In the genomic region with DNA sequence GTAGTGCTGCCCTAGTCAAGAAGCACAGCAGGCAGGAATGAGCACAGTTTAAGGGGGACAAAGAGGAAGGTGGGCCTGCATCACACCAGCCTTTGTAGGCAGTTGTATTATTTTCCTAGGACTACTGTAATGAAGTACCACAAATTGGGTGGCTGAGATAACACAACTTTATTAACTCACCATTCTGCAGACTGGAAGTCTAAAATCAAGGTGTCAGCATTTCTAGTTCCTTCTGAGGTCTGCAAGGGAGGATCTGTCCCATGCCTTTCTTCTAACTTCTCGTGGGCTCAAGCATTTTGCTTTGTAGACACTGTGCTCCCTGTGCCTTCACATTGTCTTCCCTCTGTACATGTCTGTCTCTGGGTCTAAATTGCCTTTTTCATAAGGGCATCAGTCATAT, we compare ENCODE assay signal across 20 cellular contexts.
A peak's percentile ranks its signal among the peaks of the same experiment; 100 is the strongest.
DNase-seq lines count a peak whose midpoint lies in the region; ATAC-seq and TF ChIP-seq lines count a peak whose summit lies in the region.
"Had no signal": no experiment of that assay in that cellular context is flagged by ENCODE, and none has a peak within 500 bp of the region (broad histone marks: within the 10 kb centered on the region; RNA-seq: fewer than 3 reads in every experiment).

No MANE protein-coding gene starts in this region.

- WGBS in suprapubic skin: 90% methylated on average over 1 of the region's 1 CpG

- intact Hi-C loops in breast epithelium (cut with DNase I; ENCODE audit: low total_unique reads): no loop called here

- H3K27ac Mint-ChIP-seq in activated naive CD8-positive, alpha-beta T cell treated with anti-CD3 and anti-CD28 coated beads, Interleukin-2, amount 50 U/mL, for 24 hours: peak overlapping the region; percentile 72
- no peak overlapping the region for H3K27ac Mint-ChIP-seq in activated naive CD8-positive, alpha-beta T cell treated with anti-CD3 and anti-CD28 coated beads for 36 hours
- peak overlapping the region; percentile 45 for H3K27ac Mint-ChIP-seq in T-helper 17 cell
- H3K27ac Mint-ChIP-seq: HFFc6 had no signal

- ATAC-seq in activated naive CD8-positive, alpha-beta T cell treated with anti-CD3 and anti-CD28 coated beads, Interleukin-2, amount 50 U/mL, for 24 hours: no peak
- ATAC-seq in T-helper 17 cell: no peak

- peaks cover 49% of the 10 kb centered on the region for H3K4me1 Mint-ChIP-seq in activated naive CD8-positive, alpha-beta T cell treated with anti-CD3 and anti-CD28 coated beads, Interleukin-2, amount 50 U/mL, for 24 hours
- H3K4me1 Mint-ChIP-seq in activated naive CD8-positive, alpha-beta T cell treated with anti-CD3 and anti-CD28 coated beads for 36 hours: peaks cover 5% of the 10 kb centered on the region
- H3K4me1 Mint-ChIP-seq in T-helper 17 cell: peaks cover 18% of the 10 kb centered on the region

- H3K4me3 Mint-ChIP-seq in activated naive CD8-positive, alpha-beta T cell treated with anti-CD3 and anti-CD28 coated beads, Interleukin-2, amount 50 U/mL, for 24 hours: no peak overlapping the region
- no peak overlapping the region for H3K4me3 Mint-ChIP-seq in activated naive CD8-positive, alpha-beta T cell treated with anti-CD3 and anti-CD28 coated beads for 36 hours
- H3K4me3 Mint-ChIP-seq in T-helper 17 cell: peak overlapping the region; percentile 3
- H3K4me3 Mint-ChIP-seq: HFFc6 had no signal

- H3K27ac ChIP-seq in suprapubic skin (no peak overlapping the region), breast epithelium (no peak overlapping the region)

- H3K36me3 ChIP-seq in suprapubic skin (no peaks in the 10 kb centered on the region), breast epithelium (no peaks in the 10 kb centered on the region)

- TF ChIP-seq CTCF in suprapubic skin (IDR thresholded peaks at IDR 0.05) (no peak), breast epithelium (IDR thresholded peaks at IDR 0.05) (no peak)

- TF ChIP-seq POLR2A in suprapubic skin (IDR thresholded peaks at IDR 0.05) (no peak), breast epithelium (IDR thresholded peaks at IDR 0.05) (no peak)

- H3K4me3 ChIP-seq in suprapubic skin (no peak overlapping the region), breast epithelium (no peak overlapping the region)

- no peak for TF ChIP-seq EP300 in suprapubic skin (IDR thresholded peaks at IDR 0.05)

- peaks cover 2% of the 10 kb centered on the region for H3K27me3 Mint-ChIP-seq in activated naive CD8-positive, alpha-beta T cell treated with anti-CD3 and anti-CD28 coated beads, Interleukin-2, amount 50 U/mL, for 24 hours
- no peaks in the 10 kb centered on the region for H3K27me3 Mint-ChIP-seq in activated naive CD8-positive, alpha-beta T cell treated with anti-CD3 and anti-CD28 coated beads for 36 hours
- H3K27me3 Mint-ChIP-seq in T-helper 17 cell: no peaks in the 10 kb centered on the region

- DNase-seq in activated naive CD8-positive, alpha-beta T cell treated with anti-CD3 and anti-CD28 coated beads, Interleukin-2, amount 50 U/mL, for 24 hours: no peak
- DNase-seq in activated naive CD8-positive, alpha-beta T cell treated with anti-CD3 and anti-CD28 coated beads for 36 hours: no peak
- peak; percentile 44 for DNase-seq in CD1c-positive myeloid dendritic cell (ENCODE audit: extremely low spot score)
- DNase-seq in T-helper 17 cell: no peak
- peak; percentile 32 for DNase-seq in pons (ENCODE audit: low spot score)
- DNase-seq in NCI-H748 (lab: John Stamatoyannopoulos, UW; ENCODE audit: unreplicated experiment): no peak
- DNase-seq in suprapubic skin (ENCODE audit: low spot score in 2 of 2): no peak
- DNase-seq in breast epithelium (ENCODE audit: low spot score in 2 of 2): no peak
- DNase-seq: C1 segment of cervical spinal cord, DMS 273 treated with DMSO at 0.1 percent for 48 hours, DND-41, H7, HFFc6, NCI-H1417 treated with DMSO at 0.1 percent for 48 hours, NCI-H187 treated with DMSO at 0.1 percent for 48 hours, NCI-H2227 treated with DMSO at 0.1 percent for 48 hours, NCI-H510A treated with DMSO at 0.1 percent for 48 hours, NCI-H82, OCI-M1, SIG-M5 had no signal

- peaks cover 6% of the 10 kb centered on the region for H3K4me1 ChIP-seq in suprapubic skin
- no peaks in the 10 kb centered on the region for H3K4me1 ChIP-seq in breast epithelium

- no peaks in the 10 kb centered on the region for H3K36me3 Mint-ChIP-seq in activated naive CD8-positive, alpha-beta T cell treated with anti-CD3 and anti-CD28 coated beads, Interleukin-2, amount 50 U/mL, for 24 hours (ENCODE audit: low read depth)
- no peaks in the 10 kb centered on the region for H3K36me3 Mint-ChIP-seq in activated naive CD8-positive, alpha-beta T cell treated with anti-CD3 and anti-CD28 coated beads for 36 hours
- no peaks in the 10 kb centered on the region for H3K36me3 Mint-ChIP-seq in T-helper 17 cell (ENCODE audit: low read depth)

- H3K27me3 ChIP-seq in suprapubic skin (no peaks in the 10 kb centered on the region), breast epithelium (no peaks in the 10 kb centered on the region)

- no peaks in the 10 kb centered on the region for H3K9me3 Mint-ChIP-seq in activated naive CD8-positive, alpha-beta T cell treated with anti-CD3 and anti-CD28 coated beads, Interleukin-2, amount 50 U/mL, for 24 hours
- peaks cover 3% of the 10 kb centered on the region for H3K9me3 Mint-ChIP-seq in activated naive CD8-positive, alpha-beta T cell treated with anti-CD3 and anti-CD28 coated beads for 36 hours
- H3K9me3 Mint-ChIP-seq: HFFc6 had no signal

- H3K9me3 ChIP-seq in T-helper 17 cell (ENCODE audit: control insufficient read depth, low read length, poor library complexity, severe bottlenecking) (no peaks in the 10 kb centered on the region), suprapubic skin (no peaks in the 10 kb centered on the region), breast epithelium (no peaks in the 10 kb centered on the region)

Comparison
In these comparisons a context has a peak if more than half of its experiments do, and no peak if none do; other contexts are left out.
1. DNase-seq: peak in CD1c-positive myeloid dendritic cell (single experiment) and pons (single experiment); none in activated naive CD8-positive, alpha-beta T cell treated with anti-CD3 and anti-CD28 coated beads, Interleukin-2, amount 50 U/mL, for 24 hours (single experiment), activated naive CD8-positive, alpha-beta T cell treated with anti-CD3 and anti-CD28 coated beads for 36 hours (single experiment), T-helper 17 cell (0 of 3), NCI-H748 (single experiment), suprapubic skin (0 of 2) and breast epithelium (0 of 2).